8 cellular contexts compared by ENCODE assay signal in genomic region chr16:67155305-67156145, GRCh38. TPM values are rescaled to one million over a fixed set of nuclear protein-coding genes. Genes with fewer than 3 reads are reported as not detected.
DNase-seq lines count a peak whose midpoint lies in the region; TF ChIP-seq lines count a peak whose summit lies in the region.

No MANE protein-coding gene starts in this region.

- no peaks in the 10 kb centered on the region for H3K9me3 Mint-ChIP-seq in activated CD4-positive, alpha-beta memory T cell treated with anti-CD3 and anti-CD28 coated beads for 36 hours

- no peaks in the 10 kb centered on the region for H3K27me3 Mint-ChIP-seq in activated CD4-positive, alpha-beta memory T cell treated with anti-CD3 and anti-CD28 coated beads for 36 hours

- peak overlapping the region; percentile 35 for H3K4me3 ChIP-seq in AG10803 (ENCODE audit: low read length)

- H3K36me3 Mint-ChIP-seq in activated CD4-positive, alpha-beta memory T cell treated with anti-CD3 and anti-CD28 coated beads for 36 hours: peaks cover 5% of the 10 kb centered on the region

- peak; percentile 61 for TF ChIP-seq CTCF in AG10803 (conservative IDR thresholded peaks at IDR 0.05; ENCODE audit: low read length)

- no peak overlapping the region for H3K27ac Mint-ChIP-seq in activated CD4-positive, alpha-beta memory T cell treated with anti-CD3 and anti-CD28 coated beads for 36 hours

- intact Hi-C loops in activated CD4-positive, alpha-beta memory T cell treated with anti-CD3 and anti-CD28 coated beads for 36 hours (cut with micrococcal nuclease): loop anchor here (5.0 kb wide), 1 partner anchor 48 kb away; the partner anchor contains the start of gene PHAF1

- peaks cover 56% of the 10 kb centered on the region for H3K4me1 Mint-ChIP-seq in activated CD4-positive, alpha-beta memory T cell treated with anti-CD3 and anti-CD28 coated beads for 36 hours (ENCODE audit: low read depth)

- DNase-seq in AG10803 (ENCODE audit: low read depth): peak; percentile 64
- peak; percentile 38 for DNase-seq in GOT3 (lab: John Stamatoyannopoulos, UW)
- DNase-seq in NCI-H748 (lab: John Stamatoyannopoulos, UW; ENCODE audit: unreplicated experiment): peak; percentile 81
- DNase-seq in activated CD4-positive, alpha-beta memory T cell treated with anti-CD3 and anti-CD28 coated beads for 36 hours: peak; percentile 85
- DNase-seq in ecto neural progenitor cell (ENCODE audit: low spot score): peak; percentile 92
- DNase-seq in lung microvascular endothelial cell (ENCODE audit: low read depth in 2 of 2): peak; percentile 77 to 86
- DNase-seq in stimulated activated CD8-positive, alpha-beta memory T cell treated with anti-CD3 and anti-CD28 coated beads, Interleukin-12 subunit alpha, Interleukin-12 subunit beta, amount 100 ng/mL, for 24 hours (ENCODE audit: extremely low read depth): peak; percentile 48
- DNase-seq in mesenteric fat pad (ENCODE audit: low spot score): no peak

- POLR2A ChIA-PET in activated CD4-positive, alpha-beta memory T cell treated with anti-CD3 and anti-CD28 coated beads for 36 hours (lab: Charles Lee): interaction anchor here (1.1 to 1.7 kb wide), 6 partner anchors 9 to 142 kb away, joined by 3 to 8 read pairs (median 4); partner anchors contain the start of gene HSF4

- peak overlapping the region; percentile 68 for H3K4me3 Mint-ChIP-seq in activated CD4-positive, alpha-beta memory T cell treated with anti-CD3 and anti-CD28 coated beads for 36 hours

- CTCF ChIA-PET in activated CD4-positive, alpha-beta memory T cell treated with anti-CD3 and anti-CD28 coated beads for 36 hours (lab: Charles Lee): interaction anchor here (0.6 to 14.8 kb wide), 74 partner anchors 8 to 359 kb away, joined by 3 to 350 read pairs (median 6); partner anchors contain the start of genes CBFB, CES3, CES4A and CIAO2B

RNA-seq across cellular contexts. Expression of gene TRADD, which starts 4.2 kb away (rescaled TPM):
- 10 to 100 TPM; 41.7 to 43.2 TPM for total RNA-seq in activated CD4-positive, alpha-beta memory T cell treated with anti-CD3 and anti-CD28 coated beads for 36 hours
- total RNA-seq in lung microvascular endothelial cell (10.7 and 16.3 TPM in 2 replicates), mesenteric fat pad (19.7 TPM)

RNA-seq across cellular contexts. Expression of gene FBXL8, which starts 4.2 kb away (rescaled TPM):
- total RNA-seq in activated CD4-positive, alpha-beta memory T cell treated with anti-CD3 and anti-CD28 coated beads for 36 hours: 10 to 100 TPM; 24.1 to 25.7 TPM
- 4.1 and 5.6 TPM in 2 replicates for total RNA-seq in lung microvascular endothelial cell
- total RNA-seq in mesenteric fat pad: 7.8 TPM

RNA-seq across cellular contexts. Expression of gene B3GNT9, which starts 4.7 kb away (rescaled TPM):
- 1 to 10 TPM; 5.1 to 5.6 TPM for total RNA-seq in activated CD4-positive, alpha-beta memory T cell treated with anti-CD3 and anti-CD28 coated beads for 36 hours
- 3.5 and 6.3 TPM in 2 replicates for total RNA-seq in lung microvascular endothelial cell
- 14.0 TPM for total RNA-seq in mesenteric fat pad

RNA-seq across cellular contexts. Expression of gene HSF4, which starts 9.0 kb away (rescaled TPM):
- total RNA-seq in activated CD4-positive, alpha-beta memory T cell treated with anti-CD3 and anti-CD28 coated beads for 36 hours: 10 to 100 TPM; 34.8 to 36.1 TPM
- 1.3 and 2.0 TPM in 2 replicates for total RNA-seq in lung microvascular endothelial cell
- total RNA-seq in mesenteric fat pad: 29.7 TPM

RNA-seq across cellular contexts. Expression of gene NOL3, which starts 14.8 kb away (rescaled TPM):
- total RNA-seq in activated CD4-positive, alpha-beta memory T cell treated with anti-CD3 and anti-CD28 coated beads for 36 hours: 10 to 100 TPM; 14.8 to 20.1 TPM
- total RNA-seq in lung microvascular endothelial cell: 4.8 and 5.6 TPM in 2 replicates
- total RNA-seq in mesenteric fat pad: 31.3 TPM
